In genomic region chr2:27561060-27561459, GRCh38 we compare ENCODE assay signal across 29 cellular contexts.
"Had no signal": no experiment of that assay in that cellular context is flagged by ENCODE, and none has a peak within 500 bp of the region (broad histone marks: within the 10 kb centered on the region; RNA-seq: fewer than 3 reads in every experiment).

No MANE protein-coding gene starts in this region.

- H3K4me1 ChIP-seq: stomach, suprapubic skin, testis, thyroid gland, tibial artery, tibial nerve, transverse colon, upper lobe of left lung, upper lobe of right lung, uterus, vagina had no signal

- H3K36me3 ChIP-seq: stomach, suprapubic skin, thoracic aorta, thyroid gland, tibial artery, tibial nerve, transverse colon, upper lobe of left lung, upper lobe of right lung, uterus, vagina had no signal

- H3K9me3 Mint-ChIP-seq: stimulated activated effector memory CD8-positive, alpha-beta T cell treated with anti-CD3 and anti-CD28 coated beads, Interleukin-12 subunit alpha, Interleukin-12 subunit beta, amount 100 ng/mL, for 72 hours; stimulated activated memory B cell treated with anti-CD40 and anti-IgM and Interleukin-4, amounts not matched to agents 10 μg/mL and 1 μg/mL and 100 μg/mL, for 72 hours; stimulated activated naive B cell treated with anti-CD40 and anti-IgM and Interleukin-4, amounts not matched to agents 10 μg/mL and 1 μg/mL and 100 μg/mL, for 72 hours; stimulated activated naive CD8-positive, alpha-beta T cell treated with anti-CD3 and anti-CD28 coated beads, Interleukin-15, amount 100 ng/mL, for 72 hours; stimulated activated naive CD8-positive, alpha-beta T cell treated with anti-CD3 and anti-CD28 coated beads, Interleukin-15, Interleukin-2, amounts not matched to agents 100 ng/mL and 50 ng/mL, for 24 hours; type B pancreatic cell had no signal

- H3K36me3 Mint-ChIP-seq: stimulated activated effector memory CD8-positive, alpha-beta T cell treated with anti-CD3 and anti-CD28 coated beads, Interleukin-12 subunit alpha, Interleukin-12 subunit beta, amount 100 ng/mL, for 72 hours; stimulated activated memory B cell treated with anti-CD40 and anti-IgM and Interleukin-4, amounts not matched to agents 10 μg/mL and 1 μg/mL and 100 μg/mL, for 72 hours; stimulated activated naive B cell treated with anti-CD40 and anti-IgM and Interleukin-4, amounts not matched to agents 10 μg/mL and 1 μg/mL and 100 μg/mL, for 72 hours; type B pancreatic cell had no signal

- H3K9me3 ChIP-seq: stomach, suprapubic skin, testis, thoracic aorta, thyroid gland, tibial artery, tibial nerve, transverse colon, upper lobe of left lung, upper lobe of right lung, uterus, vagina had no signal

- H3K4me3 Mint-ChIP-seq: stimulated activated effector memory CD8-positive, alpha-beta T cell treated with anti-CD3 and anti-CD28 coated beads, Interleukin-12 subunit alpha, Interleukin-12 subunit beta, amount 100 ng/mL, for 72 hours; stimulated activated memory B cell treated with anti-CD40 and anti-IgM and Interleukin-4, amounts not matched to agents 10 μg/mL and 1 μg/mL and 100 μg/mL, for 72 hours; stimulated activated naive B cell treated with anti-CD40 and anti-IgM and Interleukin-4, amounts not matched to agents 10 μg/mL and 1 μg/mL and 100 μg/mL, for 72 hours; stimulated activated naive CD8-positive, alpha-beta T cell treated with anti-CD3 and anti-CD28 coated beads, Interleukin-15, amount 100 ng/mL, for 72 hours; stimulated activated naive CD8-positive, alpha-beta T cell treated with anti-CD3 and anti-CD28 coated beads, Interleukin-15, Interleukin-2, amounts not matched to agents 100 ng/mL and 50 ng/mL, for 24 hours; type B pancreatic cell had no signal

- H3K27me3 ChIP-seq: testis, thyroid gland, tibial nerve, upper lobe of left lung, uterus, vagina had no signal

- ATAC-seq: stimulated activated effector memory CD8-positive, alpha-beta T cell treated with anti-CD3 and anti-CD28 coated beads, Interleukin-12 subunit alpha, Interleukin-12 subunit beta, amount 100 ng/mL, for 72 hours; stimulated activated memory B cell treated with anti-CD40 and anti-IgM and Interleukin-4, amounts not matched to agents 10 μg/mL and 1 μg/mL and 100 μg/mL, for 72 hours; stimulated activated naive B cell treated with anti-CD40 and anti-IgM and Interleukin-4, amounts not matched to agents 10 μg/mL and 1 μg/mL and 100 μg/mL, for 72 hours; stimulated activated naive CD8-positive, alpha-beta T cell treated with anti-CD3 and anti-CD28 coated beads, Interleukin-15, amount 100 ng/mL, for 72 hours; stimulated activated naive CD8-positive, alpha-beta T cell treated with anti-CD3 and anti-CD28 coated beads, Interleukin-15, Interleukin-2, amounts not matched to agents 100 U/mL and 50 U/mL, for 24 hours; upper lobe of right lung had no signal

- H3K27ac Mint-ChIP-seq: stimulated activated effector memory CD8-positive, alpha-beta T cell treated with anti-CD3 and anti-CD28 coated beads, Interleukin-12 subunit alpha, Interleukin-12 subunit beta, amount 100 ng/mL, for 72 hours; stimulated activated memory B cell treated with anti-CD40 and anti-IgM and Interleukin-4, amounts not matched to agents 10 μg/mL and 1 μg/mL and 100 μg/mL, for 72 hours; stimulated activated naive B cell treated with anti-CD40 and anti-IgM and Interleukin-4, amounts not matched to agents 10 μg/mL and 1 μg/mL and 100 μg/mL, for 72 hours; stimulated activated naive CD8-positive, alpha-beta T cell treated with anti-CD3 and anti-CD28 coated beads, Interleukin-15, amount 100 ng/mL, for 72 hours; stimulated activated naive CD8-positive, alpha-beta T cell treated with anti-CD3 and anti-CD28 coated beads, Interleukin-15, Interleukin-2, amounts not matched to agents 100 ng/mL and 50 ng/mL, for 24 hours; type B pancreatic cell had no signal

- H3K27ac ChIP-seq: stomach, suprapubic skin, testis, thoracic aorta, thyroid gland, tibial artery, tibial nerve, transverse colon, upper lobe of left lung, upper lobe of right lung, uterus, vagina had no signal

- FAIRE-seq: urothelium cell line had no signal

- H3K4me3 ChIP-seq: stomach, suprapubic skin, testis, thoracic aorta, thyroid gland, tibial artery, tibial nerve, transverse colon, upper lobe of left lung, upper lobe of right lung, uterus, vagina had no signal

- DNase-seq: stimulated activated CD4-positive, alpha-beta T cell treated with anti-CD3 and anti-CD28 coated beads, Interleukin-2, amount 100 ng/mL, for 48 hours; stimulated activated CD4-positive, alpha-beta T cell treated with anti-CD3 and anti-CD28 coated beads, Interleukin-4, amount 100 ng/mL, for 1 hour; stimulated activated CD4-positive, alpha-beta T cell treated with anti-CD3 and anti-CD28 coated beads, Interleukin-4, amount 100 ng/mL, for 24 hours; stimulated activated CD4-positive, alpha-beta T cell treated with anti-CD3 and anti-CD28 coated beads, Interleukin-4, amount 100 ng/mL, for 4 hours; stimulated activated CD8-positive, alpha-beta memory T cell treated with anti-CD3 and anti-CD28 coated beads, Interleukin-4, amount 100 ng/mL, for 48 hours; stimulated activated naive B cell treated with anti-CD40 and anti-IgM and Interleukin-4, amounts not matched to agents 10 μg/mL and 1 μg/mL and 100 μg/mL, for 72 hours; stimulated activated naive CD4-positive, alpha-beta T cell; stimulated activated naive CD4-positive, alpha-beta T cell treated with Interleukin-2 at 50 U/mL for 16 hours; stimulated activated naive CD8-positive, alpha-beta T cell treated with anti-CD3 and anti-CD28 coated beads, Interleukin-15, amount 100 ng/mL, for 72 hours; stimulated activated naive CD8-positive, alpha-beta T cell treated with anti-CD3 and anti-CD28 coated beads, Interleukin-15, Interleukin-2, amounts not matched to agents 100 U/mL and 50 U/mL, for 24 hours; stomach; substantia nigra; testis; thyroid gland; tibial artery; transverse colon; trophoblast cell; upper lobe of right lung; uterus had no signal

- H3K4me1 Mint-ChIP-seq: stimulated activated effector memory CD8-positive, alpha-beta T cell treated with anti-CD3 and anti-CD28 coated beads, Interleukin-12 subunit alpha, Interleukin-12 subunit beta, amount 100 ng/mL, for 72 hours; stimulated activated memory B cell treated with anti-CD40 and anti-IgM and Interleukin-4, amounts not matched to agents 10 μg/mL and 1 μg/mL and 100 μg/mL, for 72 hours; stimulated activated naive B cell treated with anti-CD40 and anti-IgM and Interleukin-4, amounts not matched to agents 10 μg/mL and 1 μg/mL and 100 μg/mL, for 72 hours; stimulated activated naive CD8-positive, alpha-beta T cell treated with anti-CD3 and anti-CD28 coated beads, Interleukin-15, amount 100 ng/mL, for 72 hours had no signal
